In the genomic region with DNA sequence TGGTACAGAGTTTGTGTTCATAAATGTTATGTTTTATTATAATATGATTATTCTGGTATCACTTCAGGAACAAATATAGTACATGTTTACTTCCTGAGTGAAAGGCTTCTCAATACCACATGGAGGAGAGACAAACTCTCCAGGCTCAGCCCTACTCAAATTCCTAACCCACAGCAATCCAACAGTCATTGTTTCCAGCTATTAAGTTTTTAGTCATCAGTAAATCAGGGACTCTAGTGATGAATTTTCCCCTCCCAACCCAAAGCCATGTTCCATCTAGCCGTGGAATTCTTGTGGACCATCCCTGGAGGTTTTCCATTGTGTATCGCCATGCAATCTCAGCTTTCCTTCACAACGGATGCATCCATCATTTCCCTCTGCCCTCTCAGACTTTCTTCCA, we compare ENCODE assay signal across 22 cellular contexts. TPM values are rescaled to one million over a fixed set of nuclear protein-coding genes. Genes with fewer than 3 reads are reported as not detected.
"Had no signal": no experiment of that assay in that cellular context is flagged by ENCODE, and none has a peak within 500 bp of the region (broad histone marks: within the 10 kb centered on the region; RNA-seq: fewer than 3 reads in every experiment).

No MANE protein-coding gene starts in this region.

- H3K36me3 ChIP-seq: brain microvascular endothelial cell had no signal

- FAIRE-seq: K562 had no signal

- H3K27me3 ChIP-seq: brain microvascular endothelial cell had no signal

- H3K4me3 ChIP-seq: K562 had no signal

- ATAC-seq: activated CD8-positive, alpha-beta memory T cell treated with anti-CD3 and anti-CD28 coated beads, Interleukin-2, amount 10 ng/mL, durations not matched to agents 7 days and 5 days; activated naive CD4-positive, alpha-beta T cell treated with anti-CD3 and anti-CD28 coated beads, Interleukin-2, amount 50 U/mL, for 72 hours; activated naive CD8-positive, alpha-beta T cell treated with anti-CD3 and anti-CD28 coated beads, Interleukin-2, amount 50 U/mL, for 24 hours; K562; PC-3 had no signal

- H3K27ac ChIP-seq: brain microvascular endothelial cell had no signal

- DNase-seq: activated B cell treated with CpG ODN at 0.5 μM for 24 hours; activated CD4-positive, alpha-beta T cell treated with anti-CD3 and anti-CD28 coated beads for 1 hour; activated CD4-positive, alpha-beta T cell treated with anti-CD3 and anti-CD28 coated beads, Interleukin-2, amount 10 ng/mL, durations not matched to agents 24 days and 14 days; activated CD4-positive, alpha-beta T cell treated with anti-CD3 and anti-CD28 coated beads, Interleukin-2, amount 50 U/mL, for 48 hours; activated CD8-positive, alpha-beta memory T cell treated with anti-CD3 and anti-CD28 coated beads, Interleukin-2, amount 10 ng/mL, durations not matched to agents 7 days and 5 days; activated effector memory CD4-positive, alpha-beta T cell treated with Interleukin-2 at 50 U/mL for 16 hours; activated naive CD4-positive, alpha-beta T cell treated with Interleukin-2 at 50 U/mL for 16 hours; activated naive CD8-positive, alpha-beta T cell treated with anti-CD3 and anti-CD28 coated beads, Interleukin-2, amount 50 U/mL, for 24 hours; activated T-cell treated with anti-CD3 and anti-CD28 coated beads, Interleukin-2, amount 50 U/mL, for 24 hours; brain microvascular endothelial cell; caudate nucleus; Kasumi-1; NCI-H1092; NCI-H1417; NCI-H1694 treated with DMSO at 0.1 percent for 48 hours; NCI-H2029 treated with DMSO at 0.1 percent for 48 hours; NCI-H446; NCI-H524; PC-3; SHP77 treated with DMSO at 0.1 percent for 48 hours had no signal

RNA-seq across cellular contexts. Expression of gene ISM1, which starts 58.1 kb away (rescaled TPM):
- total RNA-seq: activated B cell treated with CpG ODN at 0.5 μM for 24 hours, K562, PC-3 had no signal
- polyA plus RNA-seq: K562 had no signal
